8 cellular contexts compared by ENCODE assay signal in the genomic region with DNA sequence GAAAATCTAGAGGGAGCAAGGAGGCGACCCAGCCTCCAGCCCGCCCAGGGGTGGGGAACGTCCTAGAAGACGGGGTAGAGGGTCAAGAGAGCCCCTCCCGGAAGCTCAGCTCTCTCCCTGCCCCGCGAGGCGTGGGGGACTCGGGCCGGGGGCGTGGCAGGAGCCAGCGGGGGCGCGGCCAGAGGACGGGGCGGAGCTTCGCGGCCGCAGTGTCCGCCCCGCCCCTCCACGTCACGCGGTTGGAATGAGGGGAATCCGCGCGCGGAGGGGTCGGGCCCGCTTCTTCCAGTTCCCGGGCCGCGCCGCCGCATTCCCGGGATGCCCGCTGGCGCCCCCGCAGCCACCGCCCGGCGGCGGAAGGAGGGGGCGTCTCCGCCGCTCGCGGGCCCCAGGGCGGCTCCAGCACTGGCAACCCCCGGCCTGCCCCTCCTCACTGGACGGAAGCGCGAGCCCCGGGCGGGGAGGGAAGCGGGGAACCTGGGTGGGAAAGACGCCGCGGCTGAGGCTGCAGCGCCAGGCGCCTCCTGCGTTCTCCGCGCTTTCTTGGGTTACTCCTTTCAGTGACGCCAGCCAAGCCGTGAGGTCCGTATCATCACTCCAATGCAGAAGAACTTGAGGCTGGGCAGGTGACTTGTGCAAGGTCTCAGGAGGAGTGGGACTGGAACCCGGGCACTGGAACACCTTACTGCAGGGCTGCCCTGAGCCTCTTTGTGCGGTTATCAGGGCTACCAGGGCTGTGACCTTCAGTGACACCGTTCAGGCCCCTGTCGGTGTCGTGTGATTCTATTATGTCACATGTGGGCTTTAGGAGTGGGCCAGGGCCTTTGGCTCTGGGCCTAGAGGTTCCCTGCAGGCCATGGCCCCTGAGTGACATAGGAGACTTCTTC. TPM values are rescaled to one million over a fixed set of nuclear protein-coding genes. Genes with fewer than 3 reads are reported as not detected.
DNase-seq lines count a peak whose midpoint lies in the region; ATAC-seq and TF ChIP-seq lines count a peak whose summit lies in the region.

No MANE protein-coding gene starts in this region.

- peak; percentile 26 for ATAC-seq in HG02759 (IDR thresholded peaks at IDR 0.05; ENCODE audit: unreplicated experiment)
- ATAC-seq in natural killer cell: peak; percentile 56 to 69 (median 56)

- H3K4me3 ChIP-seq in Peyer's patch (peak overlapping the region; percentile 63 to 88 (median 73)), fibroblast of the aortic adventitia (ENCODE audit: low read depth, low read length) (peak overlapping the region; percentile 65)

- peak overlapping the region; percentile 92 for H3K4me3 Mint-ChIP-seq in natural killer cell

- peaks cover 6 to 35% of the 10 kb centered on the region in 2 donors for H3K4me1 Mint-ChIP-seq in natural killer cell

- H3K27ac Mint-ChIP-seq in natural killer cell: peak overlapping the region in 1 of 2 donors; percentile 90

- peak in 2 of 6 experiments; percentile 18 to 24 for TF ChIP-seq CTCF in Peyer's patch (IDR thresholded peaks at IDR 0.05)
- no peak for TF ChIP-seq CTCF in fibroblast of the aortic adventitia (IDR thresholded peaks at IDR 0.05; ENCODE audit: insufficient read depth, low read length)
- no peak for TF ChIP-seq CTCF in natural killer cell (IDR thresholded peaks at IDR 0.05)

- intact Hi-C loops in natural killer cell (cut with micrococcal nuclease): no loop called here

- no peaks in the 10 kb centered on the region for H3K9me3 Mint-ChIP-seq in natural killer cell

- H3K36me3 Mint-ChIP-seq in natural killer cell: no peaks in the 10 kb centered on the region

- no peaks in the 10 kb centered on the region for H3K9me3 ChIP-seq in Peyer's patch

- H3K36me3 ChIP-seq in Peyer's patch: peaks cover 0 to 12% (median 0%) of the 10 kb centered on the region in 3 donors

- peak; percentile 46 for DNase-seq in DMS114 treated with DMSO at 0.1 percent for 48 hours (lab: John Stamatoyannopoulos, UW; ENCODE audit: unreplicated experiment)
- peak; percentile 88 to 92 (median 91) for DNase-seq in Peyer's patch
- DNase-seq in activated gamma-delta T cell treated with Interleukin-2 at 50 U/mL for 16 hours: peak; percentile 61
- DNase-seq in fibroblast of the aortic adventitia (ENCODE audit: low read depth): peak; percentile 82
- peak; percentile 80 for DNase-seq in natural killer cell
- DNase-seq in stimulated activated naive CD4-positive, alpha-beta T cell treated with Interleukin-2 at 50 U/mL for 16 hours (lab: John Stamatoyannopoulos, UW): peak; percentile 64
- DNase-seq in NCI-H187 treated with DMSO at 0.1 percent for 48 hours (lab: John Stamatoyannopoulos, UW): no peak

- H3K4me1 ChIP-seq in Peyer's patch: peaks cover 7 to 79% (median 34%) of the 10 kb centered on the region in 4 donors

- H3K27ac ChIP-seq in Peyer's patch: peak overlapping the region; percentile 88 to 99 (median 94)

- H3K27me3 ChIP-seq in Peyer's patch: no peaks in the 10 kb centered on the region

- TF ChIP-seq POLR2A in Peyer's patch (IDR thresholded peaks at IDR 0.05): peak in 1 of 2 donors; percentile 37

- H3K27me3 Mint-ChIP-seq in natural killer cell (ENCODE audit: low read depth in 2 of 2): no peaks in the 10 kb centered on the region

RNA-seq across cellular contexts. Expression of a gene that starts 4.3 kb away (rescaled TPM):
- total RNA-seq in Peyer's patch: 100 to 1,000 TPM; 144 to 232 (median 179) TPM
- total RNA-seq in fibroblast of the aortic adventitia (ENCODE audit: low replicate concordance): 127 and 139 TPM in 2 replicates
- total RNA-seq in natural killer cell: 10 to 100 TPM in 2 of 3 donors, 1 to 10 TPM in 1; 4.0 to 39.6 (median 24.0) TPM

RNA-seq across cellular contexts. Expression of a gene that starts 28.2 kb away (rescaled TPM):
- total RNA-seq in Peyer's patch (100 to 1,000 TPM in 1 of 4 donors, 10 to 100 TPM in 3; 60.9 to 163 (median 64.7) TPM), fibroblast of the aortic adventitia (ENCODE audit: low replicate concordance) (13.2 and 27.3 TPM in 2 replicates), natural killer cell (100 to 1,000 TPM; 278 to 317 (median 292) TPM)

RNA-seq across cellular contexts. Expression of a gene that starts 32.1 kb away (rescaled TPM):
- total RNA-seq in Peyer's patch (10 to 100 TPM; 33.0 to 66.2 (median 59.5) TPM), fibroblast of the aortic adventitia (ENCODE audit: low replicate concordance) (70.0 and 106 TPM in 2 replicates), natural killer cell (10 to 100 TPM; 15.9 to 19.6 (median 16.7) TPM)
